Comparison of ENCODE assay signal across 36 cellular contexts in genomic region chr1:181488884-181489283, GRCh38. TPM values are rescaled to one million over a fixed set of nuclear protein-coding genes. Genes with fewer than 3 reads are reported as not detected.
"Had no signal": no experiment of that assay in that cellular context is flagged by ENCODE, and none has a peak within 500 bp of the region (broad histone marks: within the 10 kb centered on the region; RNA-seq: fewer than 3 reads in every experiment).

No MANE protein-coding gene starts in this region.

- H3K4me1 ChIP-seq: ascending aorta, Peyer's patch, SJSA1 had no signal

- FAIRE-seq: TTC549 had no signal

- H3K27ac ChIP-seq: ascending aorta, breast epithelium, KMS-11, Peyer's patch, SJSA1 had no signal

- ATAC-seq: activated CD8-positive, alpha-beta T cell treated with anti-CD3 and anti-CD28 coated beads for 36 hours; activated T-cell treated with anti-CD3 and anti-CD28 coated beads, Interleukin-2, amount 50 U/mL, for 72 hours; activated T-helper 17 cell treated with anti-CD3 and anti-CD28 coated beads, Interleukin-2, amount 50 U/mL, for 72 hours had no signal

- H3K36me3 Mint-ChIP-seq: activated naive CD8-positive, alpha-beta T cell treated with anti-CD3 and anti-CD28 coated beads, Interleukin-2, amount 10 ng/mL, durations not matched to agents 7 days and 5 days had no signal

- H3K9me3 Mint-ChIP-seq: activated CD4-positive, alpha-beta T cell treated with anti-CD3 and anti-CD28 coated beads, Interleukin-2, amount 10 ng/mL, durations not matched to agents 24 days and 14 days; activated CD8-positive, alpha-beta T cell treated with anti-CD3 and anti-CD28 coated beads for 36 hours; activated naive CD8-positive, alpha-beta T cell treated with anti-CD3 and anti-CD28 coated beads, Interleukin-2, amount 10 ng/mL, durations not matched to agents 7 days and 5 days; activated T-cell treated with anti-CD3 and anti-CD28 coated beads, Interleukin-2, amount 50 U/mL, for 72 hours; activated T-helper 17 cell treated with anti-CD3 and anti-CD28 coated beads, Interleukin-2, amount 50 U/mL, for 72 hours had no signal

- DNase-seq: activated CD4-positive, alpha-beta T cell treated with anti-CD3 and anti-CD28 coated beads, Interleukin-2, amount 10 ng/mL, durations not matched to agents 24 days and 14 days; activated CD4-positive, alpha-beta T cell treated with anti-CD3 and anti-CD28 coated beads, Interleukin-2, amount 50 U/mL, for 4 hours; activated CD8-positive, alpha-beta T cell treated with anti-CD3 and anti-CD28 coated beads for 36 hours; activated effector memory CD4-positive, alpha-beta T cell treated with anti-CD3 and anti-CD28 coated beads, Interleukin-2, amount 50 U/mL, for 16 hours; activated naive CD4-positive, alpha-beta T cell; activated naive CD4-positive, alpha-beta T cell treated with anti-CD3 and anti-CD28 coated beads, Interleukin-2, amount 50 U/mL, for 16 hours; activated naive CD8-positive, alpha-beta T cell treated with anti-CD3 and anti-CD28 coated beads, Interleukin-2, amount 10 ng/mL, durations not matched to agents 7 days and 5 days; activated T-cell treated with anti-CD3 and anti-CD28 coated beads, Interleukin-2, amount 50 U/mL, for 1 hour; activated T-cell treated with anti-CD3 and anti-CD28 coated beads, Interleukin-2, amount 50 U/mL, for 72 hours; amygdala; cerebellar nuclear complex; MM.1S; NCI-H1092 treated with DMSO at 0.1 percent for 48 hours; NCI-H1417; NCI-H187; NCI-H2029 treated with DMSO at 0.1 percent for 48 hours; NCI-H2107; NCI-H2171; NCI-H510A; NCI-H526; NCI-H748 treated with DMSO at 0.1 percent for 48 hours; Peyer's patch; RPMI8226; SHP77 treated with DMSO at 0.1 percent for 48 hours; SW 1271; T-helper 1 cell; T-helper 2 cell; T-helper 9 cell had no signal

- H3K9ac ChIP-seq: KMS-11 had no signal

- H3K4me3 ChIP-seq: ascending aorta, breast epithelium, Peyer's patch, SJSA1 had no signal

- H3K4me2 ChIP-seq: KMS-11 had no signal

- H3K27ac Mint-ChIP-seq: activated CD4-positive, alpha-beta T cell treated with anti-CD3 and anti-CD28 coated beads, Interleukin-2, amount 10 ng/mL, durations not matched to agents 24 days and 14 days; activated CD8-positive, alpha-beta T cell treated with anti-CD3 and anti-CD28 coated beads for 36 hours; activated naive CD8-positive, alpha-beta T cell treated with anti-CD3 and anti-CD28 coated beads, Interleukin-2, amount 10 ng/mL, durations not matched to agents 7 days and 5 days; activated T-cell treated with anti-CD3 and anti-CD28 coated beads, Interleukin-2, amount 50 U/mL, for 72 hours; activated T-helper 17 cell treated with anti-CD3 and anti-CD28 coated beads, Interleukin-2, amount 50 U/mL, for 72 hours had no signal

- H3K4me3 Mint-ChIP-seq: activated CD4-positive, alpha-beta T cell treated with anti-CD3 and anti-CD28 coated beads, Interleukin-2, amount 10 ng/mL, durations not matched to agents 24 days and 14 days; activated CD8-positive, alpha-beta T cell treated with anti-CD3 and anti-CD28 coated beads for 36 hours; activated naive CD8-positive, alpha-beta T cell treated with anti-CD3 and anti-CD28 coated beads, Interleukin-2, amount 10 ng/mL, durations not matched to agents 7 days and 5 days; activated T-cell treated with anti-CD3 and anti-CD28 coated beads, Interleukin-2, amount 50 U/mL, for 72 hours; activated T-helper 17 cell treated with anti-CD3 and anti-CD28 coated beads, Interleukin-2, amount 50 U/mL, for 72 hours had no signal

- H3K9me3 ChIP-seq: ascending aorta, breast epithelium, Peyer's patch, SJSA1 had no signal

- H3K36me3 ChIP-seq: ascending aorta, breast epithelium, Peyer's patch, SJSA1 had no signal

- H3K4me1 Mint-ChIP-seq: activated CD4-positive, alpha-beta T cell treated with anti-CD3 and anti-CD28 coated beads, Interleukin-2, amount 10 ng/mL, durations not matched to agents 24 days and 14 days; activated naive CD8-positive, alpha-beta T cell treated with anti-CD3 and anti-CD28 coated beads, Interleukin-2, amount 10 ng/mL, durations not matched to agents 7 days and 5 days; activated T-helper 17 cell treated with anti-CD3 and anti-CD28 coated beads, Interleukin-2, amount 50 U/mL, for 72 hours had no signal

RNA-seq across cellular contexts. Expression of gene CACNA1E, which starts 5.6 kb away (rescaled TPM):
- total RNA-seq: activated CD4-positive, alpha-beta T cell treated with anti-CD3 and anti-CD28 coated beads, Interleukin-2, amount 10 ng/mL, durations not matched to agents 24 days and 14 days; activated CD8-positive, alpha-beta memory T cell treated with anti-CD3 and anti-CD28 coated beads for 36 hours; activated CD8-positive, alpha-beta T cell treated with anti-CD3 and anti-CD28 coated beads for 36 hours; activated naive CD8-positive, alpha-beta T cell treated with anti-CD3 and anti-CD28 coated beads, Interleukin-2, amount 10 ng/mL, durations not matched to agents 7 days and 5 days; ascending aorta; LHCN-M2; SJSA1 had no signal
